8 cellular contexts compared by ENCODE assay signal in genomic region chr3:13650210-13651056, GRCh38.
A peak's percentile ranks its signal among the peaks of the same experiment; 100 is the strongest.
DNase-seq lines count a peak whose midpoint lies in the region; ATAC-seq and TF ChIP-seq lines count a peak whose summit lies in the region.

No MANE protein-coding gene starts in this region.

- no peaks in the 10 kb centered on the region for H3K9me3 Mint-ChIP-seq in activated naive CD4-positive, alpha-beta T cell treated with anti-CD3 and anti-CD28 coated beads, Interleukin-2, amount 10 ng/mL, durations not matched to agents 7 days and 5 days
- H3K9me3 Mint-ChIP-seq in glutamatergic neuron (ENCODE audit: unreplicated experiment), result peaks cover 7% of the 10 kb centered on the region

- no peak overlapping the region for H3K4me3 Mint-ChIP-seq in activated naive CD4-positive, alpha-beta T cell treated with anti-CD3 and anti-CD28 coated beads, Interleukin-2, amount 10 ng/mL, durations not matched to agents 7 days and 5 days
- no peak overlapping the region for H3K4me3 Mint-ChIP-seq in glutamatergic neuron (ENCODE audit: unreplicated experiment)

- H3K4me1 Mint-ChIP-seq in activated naive CD4-positive, alpha-beta T cell treated with anti-CD3 and anti-CD28 coated beads, Interleukin-2, amount 10 ng/mL, durations not matched to agents 7 days and 5 days, result peaks cover 49% of the 10 kb centered on the region
- H3K4me1 Mint-ChIP-seq in glutamatergic neuron (ENCODE audit: low read depth, unreplicated experiment), result peaks cover 2% of the 10 kb centered on the region

- CTCF ChIA-PET in activated naive CD4-positive, alpha-beta T cell treated with anti-CD3 and anti-CD28 coated beads, Interleukin-2, amount 10 ng/mL, durations not matched to agents 7 days and 5 days (lab: Charles Lee), result interaction anchor here (0.7 to 13.6 kb wide), 20 partner anchors 8 to 733 kb away, joined by 3 to 470 read pairs (median 4); partner anchors contain the start of gene WNT7A

- H3K4me1 ChIP-seq in upper lobe of left lung, result peaks cover 14 to 31% (median 22%) of the 10 kb centered on the region in 4 donors

- no peaks in the 10 kb centered on the region for H3K36me3 ChIP-seq in upper lobe of left lung

- TF ChIP-seq CTCF in glutamatergic neuron (IDR thresholded peaks at IDR 0.05; ENCODE audit: partially characterized antibody, unreplicated experiment) (peak; percentile 100), upper lobe of left lung (IDR thresholded peaks at IDR 0.05) (peak; percentile 98 to 100 (median 99))

- no peaks in the 10 kb centered on the region for H3K9me3 ChIP-seq in upper lobe of left lung

- peak in 2 of 4 donors; percentile 11 to 83 for TF ChIP-seq EP300 in upper lobe of left lung (IDR thresholded peaks at IDR 0.05)

- H3K27me3 ChIP-seq in upper lobe of left lung, result peaks cover 0 to 13% (median 2%) of the 10 kb centered on the region in 4 donors

- DNase-seq in NCI-H82 (lab: John Stamatoyannopoulos, UW) (peak; percentile 70), NCI-H82 treated with DMSO at 0.1 percent for 48 hours (lab: John Stamatoyannopoulos, UW; ENCODE audit: unreplicated experiment) (no peak), SKM-1 (lab: John Stamatoyannopoulos, UW; ENCODE audit: unreplicated experiment) (peak; percentile 43), glutamatergic neuron (peak; percentile 93), pons (ENCODE audit: low spot score) (peak; percentile 54), upper lobe of left lung (peak; percentile 71 to 97)
- DNase-seq in activated naive CD4-positive, alpha-beta T cell treated with anti-CD3 and anti-CD28 coated beads, Interleukin-2, amount 10 ng/mL, durations not matched to agents 7 days and 5 days, result peak; percentile 84

- peak overlapping the region; percentile 4 for H3K27ac Mint-ChIP-seq in activated naive CD4-positive, alpha-beta T cell treated with anti-CD3 and anti-CD28 coated beads, Interleukin-2, amount 10 ng/mL, durations not matched to agents 7 days and 5 days
- H3K27ac Mint-ChIP-seq in glutamatergic neuron (ENCODE audit: unreplicated experiment), result no peak overlapping the region

- ATAC-seq in HG03520 (IDR thresholded peaks at IDR 0.05; ENCODE audit: unreplicated experiment) (peak; percentile 51), upper lobe of left lung (ENCODE audit: low FRiP score in 2 of 2) (peak; percentile 83 to 84)

- peaks cover 77% of the 10 kb centered on the region for H3K27me3 Mint-ChIP-seq in activated naive CD4-positive, alpha-beta T cell treated with anti-CD3 and anti-CD28 coated beads, Interleukin-2, amount 10 ng/mL, durations not matched to agents 7 days and 5 days
- peaks cover 13% of the 10 kb centered on the region for H3K27me3 Mint-ChIP-seq in glutamatergic neuron (ENCODE audit: unreplicated experiment)

- WGBS in upper lobe of left lung, 2 donors, result 18 to 49% methylated on average over 13 to 48 of the region's 48 CpGs

- no peak overlapping the region for H3K27ac ChIP-seq in upper lobe of left lung

- TF ChIP-seq POLR2A in upper lobe of left lung (IDR thresholded peaks at IDR 0.05), result no peak

- H3K4me3 ChIP-seq in upper lobe of left lung, result no peak overlapping the region

- H3K36me3 Mint-ChIP-seq in activated naive CD4-positive, alpha-beta T cell treated with anti-CD3 and anti-CD28 coated beads, Interleukin-2, amount 10 ng/mL, durations not matched to agents 7 days and 5 days, result no peaks in the 10 kb centered on the region
- no peaks in the 10 kb centered on the region for H3K36me3 Mint-ChIP-seq in glutamatergic neuron (ENCODE audit: unreplicated experiment)
